In genomic region chr7:17131983-17132655, GRCh38 we compare ENCODE assay signal across 21 cellular contexts.
A peak's percentile ranks its signal among the peaks of the same experiment; 100 is the strongest.
DNase-seq lines count a peak whose midpoint lies in the region; ATAC-seq and TF ChIP-seq lines count a peak whose summit lies in the region.
"Had no signal": no experiment of that assay in that cellular context is flagged by ENCODE, and none has a peak within 500 bp of the region (broad histone marks: within the 10 kb centered on the region; RNA-seq: fewer than 3 reads in every experiment).

No MANE protein-coding gene starts in this region.

- H3K18ac ChIP-seq in mesenchymal stem cell (ENCODE audit: low read depth in 1 of 2, low read length in 2 of 2), result peak overlapping the region in 1 of 2 experiments; percentile 9

- H2BK15ac ChIP-seq in mesenchymal stem cell (ENCODE audit: low read depth, poor library complexity, severe bottlenecking), result no peak overlapping the region

- H3K4me3 ChIP-seq in mesenchymal stem cell (ENCODE audit: insufficient read depth in 1 of 2, low read depth in 1 of 2, low read length in 2 of 2) (no peak overlapping the region), prostate gland (no peak overlapping the region)
- H3K4me3 ChIP-seq: left lung, right atrium auricular region had no signal

- H3K9me3 ChIP-seq in mesenchymal stem cell (ENCODE audit: control insufficient read depth, low read length) (no peaks in the 10 kb centered on the region), prostate gland (no peaks in the 10 kb centered on the region)
- H3K9me3 ChIP-seq: BE2C, left lung, right atrium auricular region, tibial nerve had no signal

- POLR2A ChIA-PET in HEK293T (lab: Yijun Ruan, JAX), result no interaction called here

- H3K23ac ChIP-seq in mesenchymal stem cell (ENCODE audit: low read length in 2 of 2), result no peak overlapping the region

- no peak overlapping the region for H4K91ac ChIP-seq in mesenchymal stem cell (ENCODE audit: low read length)

- H3K14ac ChIP-seq in mesenchymal stem cell (ENCODE audit: low read length in 2 of 2), result no peak overlapping the region

- H3K4me1 ChIP-seq in mesenchymal stem cell (ENCODE audit: control insufficient read depth, insufficient read depth, low read depth, low read length) (no peaks in the 10 kb centered on the region), prostate gland (replicated peaks) (no peaks in the 10 kb centered on the region)
- H3K4me1 ChIP-seq: BE2C had no signal

- H4K8ac ChIP-seq in mesenchymal stem cell (ENCODE audit: low read length), result no peak overlapping the region

- no peak overlapping the region for H2AK5ac ChIP-seq in mesenchymal stem cell (ENCODE audit: low read length, severe bottlenecking)

- WGBS in mesenchymal stem cell, result 99% methylated on average over 4 of the region's 6 CpGs
- WGBS in prostate gland, result 96% methylated on average over 6 of the region's 6 CpGs

- no peaks in the 10 kb centered on the region for H3K27me3 ChIP-seq in mesenchymal stem cell (ENCODE audit: control insufficient read depth in 1 of 2, insufficient read depth in 1 of 2, low read length in 2 of 2)
- no peaks in the 10 kb centered on the region for H3K27me3 ChIP-seq in prostate gland (replicated peaks; ENCODE audit: insufficient read depth)
- H3K27me3 ChIP-seq: BE2C, left lung, right atrium auricular region, tibial nerve had no signal

- no peak overlapping the region for H3K4me2 ChIP-seq in mesenchymal stem cell (ENCODE audit: low read length, poor library complexity, severe bottlenecking)

- no peak overlapping the region for H2BK12ac ChIP-seq in mesenchymal stem cell (ENCODE audit: low read length in 2 of 2)

- intact Hi-C loops in prostate gland (cut with DNase I), result no loop called here

- H3K79me1 ChIP-seq in mesenchymal stem cell (replicated peaks; ENCODE audit: low read length, poor library complexity, severe bottlenecking), result no peaks in the 10 kb centered on the region

- H3K4ac ChIP-seq in mesenchymal stem cell (ENCODE audit: low read depth in 1 of 2, low read length in 2 of 2), result no peak overlapping the region

- no peak for TF ChIP-seq POLR2A in prostate gland (IDR thresholded peaks at IDR 0.05)

- no peak for DNase-seq in mesenchymal stem cell
- no peak for DNase-seq in activated T-cell treated with anti-CD3 and anti-CD28 coated beads for 4 hours
- DNase-seq in SHP77 treated with DMSO at 0.1 percent for 48 hours (lab: John Stamatoyannopoulos, UW), result no peak
- no peak for DNase-seq in prostate gland (ENCODE audit: low spot score)
- no peak for DNase-seq in HEK293T (ENCODE audit: extremely low spot score)
- DNase-seq: activated naive CD4-positive, alpha-beta T cell treated with Interleukin-2 at 50 U/mL for 16 hours; BE2C; DND-41; hippocampal formation; Kasumi-1; naive B cell; NCI-H146; NCI-H524 treated with DMSO at 0.1 percent for 48 hours; stimulated activated CD4-positive, alpha-beta T cell treated with anti-CD3 and anti-CD28 coated beads, Interleukin-4, amount 100 ng/mL, for 1 hour had no signal

- H3K27ac ChIP-seq in mesenchymal stem cell (ENCODE audit: low read length, poor library complexity, severe bottlenecking), result peak overlapping the region; percentile 23
- H3K27ac ChIP-seq in prostate gland, result no peak overlapping the region
- H3K27ac ChIP-seq: left lung, right atrium auricular region had no signal

- CTCF ChIA-PET in HEK293T (lab: Yijun Ruan, JAX), result no interaction called here

- no peak overlapping the region for H2AFZ ChIP-seq in mesenchymal stem cell (ENCODE audit: low read depth, low read length)

- no peaks in the 10 kb centered on the region for H3K36me3 ChIP-seq in mesenchymal stem cell (ENCODE audit: control insufficient read depth in 1 of 2, insufficient read depth in 2 of 2, low read depth in 1 of 2, low read length in 2 of 2)
- no peaks in the 10 kb centered on the region for H3K36me3 ChIP-seq in prostate gland
- H3K36me3 ChIP-seq: BE2C, left lung, right atrium auricular region, tibial nerve had no signal

- ATAC-seq in GM18873 (IDR thresholded peaks at IDR 0.05; ENCODE audit: low FRiP score, unreplicated experiment) (peak; percentile 71), GM21786 (IDR thresholded peaks at IDR 0.05; ENCODE audit: unreplicated experiment) (peak; percentile 52), HG03196 (IDR thresholded peaks at IDR 0.05; ENCODE audit: unreplicated experiment) (peak; percentile 59)
- ATAC-seq: left lung, Panc1 had no signal

- H3K9ac ChIP-seq in mesenchymal stem cell (ENCODE audit: low read length), result no peak overlapping the region

- no peak for TF ChIP-seq CTCF in prostate gland (IDR thresholded peaks at IDR 0.05)

- no peak overlapping the region for H2BK5ac ChIP-seq in mesenchymal stem cell (ENCODE audit: low read depth, low read length, poor library complexity, severe bottlenecking)

- no peak overlapping the region for H2BK120ac ChIP-seq in mesenchymal stem cell (ENCODE audit: low read depth, low read length)

TF ChIP-seq in HEK293T, 16 proteins besides CTCF, POLR2A, EP300 and RAD21:
- TF ChIP-seq ELF4 (IDR thresholded peaks at IDR 0.05) (no peak), TARDBP (IDR thresholded peaks at IDR 0.05) (no peak), FOXA1 (IDR thresholded peaks at IDR 0.05) (no peak)
